19 cellular contexts compared by ENCODE assay signal in the genomic region with DNA sequence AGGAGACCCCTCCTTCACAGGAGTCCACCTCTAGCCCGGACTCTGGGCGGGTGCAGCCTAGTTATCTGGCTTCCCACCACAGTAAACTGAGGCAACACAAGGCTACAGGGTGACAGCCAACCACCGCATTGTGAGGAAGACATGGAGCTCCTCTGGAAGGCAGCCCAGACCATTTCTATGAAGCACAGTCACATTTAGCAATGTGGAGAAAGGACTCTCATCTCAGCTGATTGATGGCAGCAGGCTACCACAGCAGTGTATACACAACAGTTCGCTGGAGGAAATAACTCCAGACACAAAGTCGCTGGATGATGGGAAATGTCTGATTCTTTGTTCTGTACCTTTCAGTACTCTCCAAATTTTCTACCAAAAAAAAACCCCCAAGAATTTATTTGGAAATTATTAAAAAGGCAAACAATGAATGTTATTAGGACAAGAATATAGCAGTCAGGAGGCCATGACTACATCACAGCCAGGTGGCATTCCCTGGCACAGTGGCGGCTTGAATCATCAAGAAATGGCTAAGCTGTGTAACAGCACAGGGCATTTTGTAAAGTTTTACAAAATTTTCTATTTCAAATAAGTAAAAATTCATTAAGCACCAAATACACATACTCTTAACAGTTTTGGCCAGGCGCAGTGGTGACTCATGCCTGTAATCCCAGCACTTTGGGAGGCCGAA. TPM values are rescaled to one million over a fixed set of nuclear protein-coding genes. Genes with fewer than 3 reads are reported as not detected.
DNase-seq lines count a peak whose midpoint lies in the region; ATAC-seq, FAIRE-seq and TF ChIP-seq lines count a peak whose summit lies in the region.
"Had no signal": no experiment of that assay in that cellular context is flagged by ENCODE, and none has a peak within 500 bp of the region (broad histone marks: within the 10 kb centered on the region; RNA-seq: fewer than 3 reads in every experiment).

No MANE protein-coding gene starts in this region.

- H3K9ac ChIP-seq in HepG2 (ENCODE audit: insufficient read depth, low read depth, low read length) (no peak overlapping the region), K562 (ENCODE audit: insufficient read depth in 1 of 2, low read depth in 2 of 2, low read length in 2 of 2) (no peak overlapping the region)
- H3K9ac ChIP-seq: KMS-11 had no signal

- in situ Hi-C loops in HepG2 (cut with HindIII; ENCODE audit: extremely low pct_ligation_motif_present, low pct_unique_long_range_greater_than_20kb): no loop called here
- in situ Hi-C loops in K562 (cut with MboI): no loop called here

- DNase-seq in HepG2 (ENCODE audit: low spot score) (no peak), right lobe of liver (no peak), K562 (ENCODE audit: extremely low read depth in 1 of 4, low spot score in 3 of 4) (no peak), midbrain (lab: John Stamatoyannopoulos, UW) (peak; percentile 18)
- DNase-seq in activated CD4-positive, alpha-beta T cell treated with anti-CD3 and anti-CD28 coated beads for 4 hours: no peak
- no peak for DNase-seq in activated effector memory CD4-positive, alpha-beta T cell treated with Interleukin-2 at 50 U/mL for 16 hours
- DNase-seq: BE2C; CD4-positive, alpha-beta memory T cell; DMS153; NCI-H1417 treated with DMSO at 0.1 percent for 48 hours; NCI-H1930; NCI-H526; PC-3; RPMI8226; SHP77 treated with DMSO at 0.1 percent for 48 hours had no signal

- no TSS peak for BruUV-seq in HepG2 (replicated peaks; lab: Mats Ljungman, UMichigan)
- BruUV-seq in K562 (replicated peaks; lab: Mats Ljungman, UMichigan): no TSS peak

- H3K27ac ChIP-seq in HepG2 (ENCODE audit: extremely low read length, insufficient read depth, low read length) (no peak overlapping the region), right lobe of liver (no peak overlapping the region), K562 (ENCODE audit: extremely low read depth, low read depth, low read length) (no peak overlapping the region), temporal lobe (ENCODE audit: low read depth, low read length) (peak overlapping the region; percentile 44)
- H3K27ac ChIP-seq: KMS-11 had no signal

- H4K20me1 ChIP-seq in HepG2 (ENCODE audit: insufficient read depth, low read length): no peaks in the 10 kb centered on the region
- H4K20me1 ChIP-seq in K562 (replicated peaks; ENCODE audit: control insufficient read depth, insufficient read depth, low read length): no peaks in the 10 kb centered on the region

- no peaks in the 10 kb centered on the region for H3K27me3 ChIP-seq in HepG2 (ENCODE audit: control insufficient read depth in 1 of 2, insufficient read depth in 2 of 2, low read length in 2 of 2)
- no peaks in the 10 kb centered on the region for H3K27me3 ChIP-seq in right lobe of liver
- H3K27me3 ChIP-seq in K562 (ENCODE audit: control insufficient read depth in 2 of 2, insufficient read depth in 2 of 2, low read length in 2 of 2): no peaks in the 10 kb centered on the region
- H3K27me3 ChIP-seq: BE2C had no signal

- no peak for TF ChIP-seq POLR2A in HepG2 (IDR thresholded peaks at IDR 0.05; ENCODE audit: insufficient read depth in 1 of 2, low read depth in 2 of 2, low read length in 2 of 2)
- TF ChIP-seq POLR2A in right lobe of liver (IDR thresholded peaks at IDR 0.05): no peak
- TF ChIP-seq POLR2A in K562 (conservative IDR thresholded peaks at IDR 0.05): no peak

- H3K4me2 ChIP-seq in HepG2 (ENCODE audit: low read depth, low read length) (no peak overlapping the region), K562 (ENCODE audit: insufficient read depth, low read length) (no peak overlapping the region)
- H3K4me2 ChIP-seq: KMS-11 had no signal

- TF ChIP-seq CTCF in HepG2 (CRISPR knock-in tag; IDR thresholded peaks at IDR 0.05) (no peak), right lobe of liver (IDR thresholded peaks at IDR 0.05) (no peak), K562 (IDR thresholded peaks at IDR 0.05 in 2 of 3, conservative IDR thresholded peaks at IDR 0.05 in 1 of 3; ENCODE audit: insufficient read depth in 2 of 3, low read depth in 1 of 3, low read length in 3 of 3) (no peak)

- H3K36me3 ChIP-seq in HepG2 (replicated peaks in 1 of 2; ENCODE audit: control insufficient read depth in 1 of 2, insufficient read depth in 2 of 2, low read length in 2 of 2): peaks cover 25 to 85% of the 10 kb centered on the region in 2 experiments
- H3K36me3 ChIP-seq in right lobe of liver: peaks cover 0 to 82% (median 58%) of the 10 kb centered on the region in 4 donors
- H3K36me3 ChIP-seq in K562 (ENCODE audit: control insufficient read depth, insufficient read depth, low read length): peaks cover 71% of the 10 kb centered on the region

- TF ChIP-seq RAD21 in HepG2 (CRISPR knock-in tag; IDR thresholded peaks at IDR 0.05) (no peak), K562 (CRISPR knock-in tag; conservative IDR thresholded peaks at IDR 0.05 in 1 of 2, IDR thresholded peaks at IDR 0.05 in 1 of 2) (no peak)

- H3K79me2 ChIP-seq in HepG2 (ENCODE audit: insufficient read depth, low read length) (no peaks in the 10 kb centered on the region), K562 (ENCODE audit: control insufficient read depth, insufficient read depth, low read length) (no peaks in the 10 kb centered on the region)

- CTCF ChIA-PET in HepG2 (lab: Yijun Ruan, JAX; ENCODE audit: low intra/inter-chr PET ratio, low total read pairs) (no interaction called here), K562 (lab: Yijun Ruan, JAX; ENCODE audit: low intra/inter-chr PET ratio) (no interaction called here)

- no peak for ATAC-seq in HepG2
- ATAC-seq in right lobe of liver: no peak
- no peak for ATAC-seq in K562
- ATAC-seq in SK-N-SH treated with all-trans-retinoic acid at 6 μM for 48 hours: no peak
- ATAC-seq: PC-3 had no signal

- H2AFZ ChIP-seq in HepG2 (ENCODE audit: low read length) (no peak overlapping the region), K562 (ENCODE audit: low read depth, low read length) (no peak overlapping the region)

- H3K4me1 ChIP-seq in HepG2 (ENCODE audit: insufficient read depth, low read length): no peaks in the 10 kb centered on the region
- H3K4me1 ChIP-seq in right lobe of liver: peaks cover 0 to 12% (median 3%) of the 10 kb centered on the region in 4 donors
- H3K4me1 ChIP-seq in K562 (replicated peaks in 1 of 2; ENCODE audit: control insufficient read depth in 2 of 2, insufficient read depth in 2 of 2, low read length in 2 of 2): no peaks in the 10 kb centered on the region
- H3K4me1 ChIP-seq: BE2C had no signal

- peaks cover 2% of the 10 kb centered on the region for H3K9me1 ChIP-seq in K562 (ENCODE audit: control insufficient read depth, insufficient read depth, low read length)

- POLR2A ChIA-PET in HepG2 (lab: Yijun Ruan, JAX) (no interaction called here), K562 (lab: Yijun Ruan, JAX) (interaction anchor here (0.7 kb wide), 1 partner anchor 14 kb away, joined by 3 read pairs; no protein-coding TSS in a partner anchor)

- FAIRE-seq in HepG2 (lab: Jason Lieb, UNC) (no peak), K562 (lab: Jason Lieb, UNC) (no peak)
- FAIRE-seq: H54 had no signal

- H3K9me3 ChIP-seq in HepG2 (ENCODE audit: low read length) (no peaks in the 10 kb centered on the region), right lobe of liver (no peaks in the 10 kb centered on the region), K562 (replicated peaks; ENCODE audit: control insufficient read depth, insufficient read depth, low read depth, low read length) (no peaks in the 10 kb centered on the region)
- H3K9me3 ChIP-seq: BE2C had no signal

- H3K4me3 ChIP-seq in HepG2 (replicated peaks in 1 of 3; ENCODE audit: insufficient read depth in 1 of 3, low read depth in 2 of 3, low read length in 3 of 3) (no peak overlapping the region), right lobe of liver (no peak overlapping the region), K562 (no peak overlapping the region)

- WGBS in HepG2 (ENCODE audit: low lambda C conversion rate): 96% methylated on average over 8 of the region's 8 CpGs
- WGBS in right lobe of liver (ENCODE audit: insufficient coverage, low coverage, low lambda C conversion rate, missing lambda C conversion rate): 93% methylated on average over 4 of the region's 8 CpGs
- WGBS in K562 (ENCODE audit: insufficient coverage, low coverage, missing lambda C conversion rate): 80% methylated on average over 8 of the region's 8 CpGs

- intact Hi-C loops in HepG2 (cut with micrococcal nuclease; ENCODE audit: unreplicated experiment): no loop called here
- intact Hi-C loops in right lobe of liver (cut with DNase I): no loop called here
- intact Hi-C loops in K562 (cut with micrococcal nuclease): no loop called here

- TF ChIP-seq EP300 in HepG2 (IDR thresholded peaks at IDR 0.05; ENCODE audit: low read depth in 2 of 2, low read length in 2 of 2): no peak
- TF ChIP-seq EP300 in HepG2 (CRISPR knock-in tag; IDR thresholded peaks at IDR 0.05; ENCODE audit: borderline replicate concordance): no peak
- TF ChIP-seq EP300 in K562 (IDR thresholded peaks at IDR 0.05; ENCODE audit: low read length): no peak

RNA-seq across cellular contexts. Expression of gene FAN1, which starts 40.1 kb away (rescaled TPM):
- total RNA-seq in HepG2 (2016; rRNA removed; fragmentation: Illumina TruSeq; extraction: Trizol) (20.1 TPM in 2 replicates), right lobe of liver (10 to 100 TPM in 4 of 6 experiments, 1 to 10 TPM in 2; 7.6 to 16.3 (median 13.3) TPM), K562 (2014; rRNA removed) (8.7 and 9.8 TPM in 2 replicates), K562 (2014; rRNA removed; fragmentation: Illumina TruSeq; extraction: Trizol) (14.3 and 14.6 TPM in 2 replicates), K562 (2015; rRNA removed; fragmentation: Illumina TruSeq; extraction: Trizol) (12.3 and 12.7 TPM in 2 replicates), K562 (2021) (12.6 and 13.4 TPM in 2 replicates), temporal lobe (21.6 TPM)
- total RNA-seq in HepG2 (2016; cell fraction: cytosol; rRNA removed; fragmentation: Illumina TruSeq; extraction: Trizol; ENCODE audit: low read depth): 4.1 and 4.4 TPM in 2 replicates
- total RNA-seq in HepG2 (2016; cell fraction: insoluble cytoplasmic fraction; rRNA removed; fragmentation: Illumina TruSeq; extraction: Trizol): 19.9 and 22.2 TPM in 2 replicates
- total RNA-seq in HepG2 (2016; cell fraction: membrane; rRNA removed; fragmentation: Illumina TruSeq; extraction: Trizol): 6.1 and 6.5 TPM in 2 replicates
- total RNA-seq in HepG2 (2016; cell fraction: nucleus; rRNA removed; fragmentation: Illumina TruSeq; extraction: Trizol): 26.9 and 28.2 TPM in 2 replicates
- polyA plus RNA-seq in HepG2 (2011; rRNA removed) (10.6 and 10.8 TPM in 2 replicates), K562 (2011; rRNA removed) (16.8 and 19.1 TPM in 2 replicates), K562 (2014; fragmentation: Illumina TruSeq; extraction: Trizol) (11.5 and 11.8 TPM in 2 replicates), K562 (2014; fragmentation: Nextera tagmentation; extraction: Ambion mirVana) (1 to 10 TPM; 1.5 to 2.0 TPM), K562 (2014; rRNA removed) (12.0 and 13.6 TPM in 2 replicates)
- polyA plus RNA-seq in HepG2 (2011; cell fraction: cytosol; rRNA removed): 3.8 and 4.4 TPM in 2 replicates
- 23.7 and 25.7 TPM in 2 replicates for polyA plus RNA-seq in HepG2 (2011; cell fraction: nucleus; rRNA removed)
- 10.8 and 11.8 TPM in 2 replicates for polyA plus RNA-seq in HepG2 (2012)
- 0.77 and 0.95 TPM in 2 replicates for polyA plus RNA-seq in HepG2 (2016; cell fraction: cytosol; fragmentation: Illumina TruSeq; extraction: Trizol; ENCODE audit: low read depth)
- 12.4 and 13.7 TPM in 2 replicates for polyA plus RNA-seq in HepG2 (2016; cell fraction: insoluble cytoplasmic fraction; fragmentation: Illumina TruSeq; extraction: Trizol; ENCODE audit: low read depth)
- 2.1 and 2.4 TPM in 2 replicates for polyA plus RNA-seq in HepG2 (2016; cell fraction: membrane; fragmentation: Illumina TruSeq; extraction: Trizol; ENCODE audit: low read depth)
- 37.1 and 37.4 TPM in 2 replicates for polyA plus RNA-seq in HepG2 (2016; cell fraction: nucleus; fragmentation: Illumina TruSeq; extraction: Trizol; ENCODE audit: insufficient read depth, low read depth)
- 8.0 and 13.8 TPM in 2 replicates for polyA minus RNA-seq in HepG2 (2011; rRNA and poly(A)+ RNA removed; ENCODE audit: low replicate concordance)
- 2.9 and 6.5 TPM in 2 replicates for polyA minus RNA-seq in HepG2 (2011; cell fraction: cytosol; rRNA and poly(A)+ RNA removed)
- 27.3 and 28.8 TPM in 2 replicates for polyA minus RNA-seq in HepG2 (2011; cell fraction: nucleus; rRNA and poly(A)+ RNA removed)
- total RNA-seq in K562 (2011; cell fraction: chromatin; rRNA removed; ENCODE audit: low replicate concordance): 19.0 and 55.4 TPM in 2 replicates
- total RNA-seq in K562 (2011; cell fraction: nucleolus; rRNA removed): 12.1 and 12.3 TPM in 2 replicates
- 18.8 and 20.2 TPM in 2 replicates for total RNA-seq in K562 (2011; cell fraction: nucleoplasm; rRNA removed)
- polyA plus RNA-seq in K562 (2011; cell fraction: cytosol; rRNA removed): 5.2 and 8.0 TPM in 2 replicates
- 42.7 and 55.3 TPM in 2 replicates for polyA plus RNA-seq in K562 (2011; cell fraction: nucleus; rRNA removed)
- polyA plus RNA-seq in K562 (2012): 9.6 and 13.0 TPM in 2 replicates
- polyA minus RNA-seq in K562 (2011; rRNA and poly(A)+ RNA removed): 15.4 and 20.4 TPM in 2 replicates
- polyA minus RNA-seq in K562 (2011; cell fraction: cytosol; rRNA and poly(A)+ RNA removed): 4.7 and 7.0 TPM in 2 replicates
- polyA minus RNA-seq in K562 (2011; cell fraction: nucleus; rRNA and poly(A)+ RNA removed): 14.7 and 34.9 TPM in 2 replicates

RNA-seq across cellular contexts. Expression of gene MTMR10, which starts 47.6 kb away (rescaled TPM):
- total RNA-seq in HepG2 (2016; rRNA removed; fragmentation: Illumina TruSeq; extraction: Trizol): 17.4 and 18.6 TPM in 2 replicates
- 2.5 and 2.7 TPM in 2 replicates for total RNA-seq in HepG2 (2016; cell fraction: cytosol; rRNA removed; fragmentation: Illumina TruSeq; extraction: Trizol; ENCODE audit: low read depth)
- 17.6 and 17.8 TPM in 2 replicates for total RNA-seq in HepG2 (2016; cell fraction: insoluble cytoplasmic fraction; rRNA removed; fragmentation: Illumina TruSeq; extraction: Trizol)
- 8.5 and 10.1 TPM in 2 replicates for total RNA-seq in HepG2 (2016; cell fraction: membrane; rRNA removed; fragmentation: Illumina TruSeq; extraction: Trizol)
- 29.2 and 29.6 TPM in 2 replicates for total RNA-seq in HepG2 (2016; cell fraction: nucleus; rRNA removed; fragmentation: Illumina TruSeq; extraction: Trizol)
- 10.0 and 10.2 TPM in 2 replicates for polyA plus RNA-seq in HepG2 (2011; rRNA removed)
- polyA plus RNA-seq in HepG2 (2011; cell fraction: cytosol; rRNA removed): 4.3 and 6.3 TPM in 2 replicates
- 10.5 and 10.7 TPM in 2 replicates for polyA plus RNA-seq in HepG2 (2011; cell fraction: nucleus; rRNA removed)
- polyA plus RNA-seq in HepG2 (2012): 11.6 and 14.6 TPM in 2 replicates
- 1.1 TPM in 2 replicates for polyA plus RNA-seq in HepG2 (2016; cell fraction: cytosol; fragmentation: Illumina TruSeq; extraction: Trizol; ENCODE audit: low read depth)
- 13.3 and 14.3 TPM in 2 replicates for polyA plus RNA-seq in HepG2 (2016; cell fraction: insoluble cytoplasmic fraction; fragmentation: Illumina TruSeq; extraction: Trizol; ENCODE audit: low read depth)
- polyA plus RNA-seq in HepG2 (2016; cell fraction: membrane; fragmentation: Illumina TruSeq; extraction: Trizol; ENCODE audit: low read depth): 4.3 and 4.6 TPM in 2 replicates
- polyA plus RNA-seq in HepG2 (2016; cell fraction: nucleus; fragmentation: Illumina TruSeq; extraction: Trizol; ENCODE audit: insufficient read depth, low read depth): 16.0 and 20.6 TPM in 2 replicates
- polyA minus RNA-seq in HepG2 (2011; rRNA and poly(A)+ RNA removed; ENCODE audit: low replicate concordance): 6.1 and 8.6 TPM in 2 replicates
- polyA minus RNA-seq in HepG2 (2011; cell fraction: cytosol; rRNA and poly(A)+ RNA removed): 8.5 and 9.8 TPM in 2 replicates
- 79.1 and 87.2 TPM in 2 replicates for polyA minus RNA-seq in HepG2 (2011; cell fraction: nucleus; rRNA and poly(A)+ RNA removed)
- total RNA-seq in right lobe of liver: 10 to 100 TPM; 16.2 to 29.1 (median 22.3) TPM
- total RNA-seq in K562 (2011; cell fraction: chromatin; rRNA removed; ENCODE audit: low replicate concordance): 14.0 and 34.0 TPM in 2 replicates
- 9.2 and 9.6 TPM in 2 replicates for total RNA-seq in K562 (2011; cell fraction: nucleolus; rRNA removed)
- 14.1 and 22.3 TPM in 2 replicates for total RNA-seq in K562 (2011; cell fraction: nucleoplasm; rRNA removed)
- 3.4 and 3.9 TPM in 2 replicates for total RNA-seq in K562 (2014; rRNA removed)
- total RNA-seq in K562 (2014; rRNA removed; fragmentation: Illumina TruSeq; extraction: Trizol): 4.8 and 6.1 TPM in 2 replicates
- 6.3 and 6.8 TPM in 2 replicates for total RNA-seq in K562 (2015; rRNA removed; fragmentation: Illumina TruSeq; extraction: Trizol)
- total RNA-seq in K562 (2021): 6.4 and 6.6 TPM in 2 replicates
- 4.8 and 5.7 TPM in 2 replicates for polyA plus RNA-seq in K562 (2011; rRNA removed)
- polyA plus RNA-seq in K562 (2011; cell fraction: cytosol; rRNA removed): 0.91 and 2.4 TPM in 2 replicates
- 9.6 and 12.8 TPM in 2 replicates for polyA plus RNA-seq in K562 (2011; cell fraction: nucleus; rRNA removed)
- polyA plus RNA-seq in K562 (2012): 3.3 and 4.7 TPM in 2 replicates
- polyA plus RNA-seq in K562 (2014; fragmentation: Illumina TruSeq; extraction: Trizol): 5.4 and 5.7 TPM in 2 replicates
- 1 to 10 TPM; 1.6 to 1.8 TPM for polyA plus RNA-seq in K562 (2014; fragmentation: Nextera tagmentation; extraction: Ambion mirVana)
- polyA plus RNA-seq in K562 (2014; rRNA removed): 3.5 and 4.0 TPM in 2 replicates
- 10.5 and 12.9 TPM in 2 replicates for polyA minus RNA-seq in K562 (2011; rRNA and poly(A)+ RNA removed)
- polyA minus RNA-seq in K562 (2011; cell fraction: cytosol; rRNA and poly(A)+ RNA removed): 2.9 and 5.3 TPM in 2 replicates
- 11.6 and 17.3 TPM in 2 replicates for polyA minus RNA-seq in K562 (2011; cell fraction: nucleus; rRNA and poly(A)+ RNA removed)
- 10.1 TPM for total RNA-seq in temporal lobe

Comparison
In these comparisons a context has a peak if more than half of its experiments do, and no peak if none do; other contexts are left out.
1. Of the 241 proteins assayed by ChIP-seq in both HepG2 and K562: peak only in HepG2: POLR2G; only in K562: ZBTB33; in both: none; in neither: 239.